Comparison of ENCODE assay signal across 18 cellular contexts in genomic region chr22:50483977-50484853, GRCh38. TPM values are rescaled to one million over a fixed set of nuclear protein-coding genes. Genes with fewer than 3 reads are reported as not detected.
A peak's percentile ranks its signal among the peaks of the same experiment; 100 is the strongest.
DNase-seq lines count a peak whose midpoint lies in the region; ATAC-seq and TF ChIP-seq lines count a peak whose summit lies in the region.
"Had no signal": no experiment of that assay in that cellular context is flagged by ENCODE, and none has a peak within 500 bp of the region (broad histone marks: within the 10 kb centered on the region; RNA-seq: fewer than 3 reads in every experiment).

No MANE protein-coding gene starts in this region.

- no peak overlapping the region for H3K27ac ChIP-seq in colonic mucosa
- H3K27ac ChIP-seq: SK-N-MC had no signal

- no peak for TF ChIP-seq CTCF in colonic mucosa (IDR thresholded peaks at IDR 0.05)

- no peak for ATAC-seq in GM18909 (IDR thresholded peaks at IDR 0.05; ENCODE audit: poor library complexity, unreplicated experiment)
- ATAC-seq: stimulated activated effector memory CD8-positive, alpha-beta T cell treated with anti-CD3 and anti-CD28 coated beads, Interleukin-12 subunit alpha, Interleukin-12 subunit beta, amount 100 ng/mL, for 72 hours had no signal

- H3K36me3 ChIP-seq in colonic mucosa (no peaks in the 10 kb centered on the region), mucosa of stomach (ENCODE audit: control insufficient read depth, insufficient read depth, low read length) (no peaks in the 10 kb centered on the region)
- H3K36me3 ChIP-seq: HAP-1 had no signal

- H3K9me3 ChIP-seq in colonic mucosa = no peaks in the 10 kb centered on the region
- no peaks in the 10 kb centered on the region for H3K9me3 ChIP-seq in mucosa of stomach (ENCODE audit: control insufficient read depth, low read length)
- H3K9me3 ChIP-seq: HAP-1 had no signal

- in situ Hi-C loops in ACHN (cut with HindIII; ENCODE audit: low pct_ligation_motif_present, low pct_unique_long_range_greater_than_20kb, low sequenced_read_pairs) = no loop called here

- peak overlapping the region in 1 of 2 donors; percentile 44 for H3K9ac ChIP-seq in colonic mucosa (ENCODE audit: low read depth in 2 of 2, low read length in 2 of 2)
- H3K9ac ChIP-seq in mucosa of stomach (ENCODE audit: low read length) = peak overlapping the region; percentile 17

- H3K4me3 ChIP-seq in colonic mucosa (no peak overlapping the region), mucosa of stomach (ENCODE audit: low read length) (no peak overlapping the region)
- H3K4me3 ChIP-seq: HAP-1, SK-N-MC had no signal

- intact Hi-C loops in colonic mucosa (cut with DNase I) = no loop called here
- intact Hi-C loops in posterior cingulate gyrus (cut with DNase I) = no loop called here

- H3K4me1 ChIP-seq in colonic mucosa (peaks cover 15% of the 10 kb centered on the region), mucosa of stomach (ENCODE audit: control insufficient read depth, insufficient read depth, low read length) (peaks cover 28% of the 10 kb centered on the region)
- H3K4me1 ChIP-seq: HAP-1 had no signal

- DNase-seq in ACHN (peak; percentile 14), HK-2 (ENCODE audit: unreplicated experiment) (peak; percentile 53), colonic mucosa (peak; percentile 69), posterior cingulate gyrus (no peak), NOMO-1 treated with dmso at 0.1 percent for 144 hours (lab: John Stamatoyannopoulos, UW; ENCODE audit: unreplicated experiment) (no peak), GF-D8 (lab: John Stamatoyannopoulos, UW) (no peak)
- DNase-seq: activated CD4-positive, alpha-beta T cell treated with anti-CD3 and anti-CD28 coated beads for 1 hour; activated naive CD8-positive, alpha-beta T cell treated with anti-CD3 and anti-CD28 coated beads for 36 hours; CD8-positive, alpha-beta memory T cell; NCI-H1105; NCI-H510A treated with DMSO at 0.1 percent for 48 hours had no signal

- H3K27me3 ChIP-seq in colonic mucosa (peaks cover 27% of the 10 kb centered on the region), mucosa of stomach (ENCODE audit: control insufficient read depth, insufficient read depth, low read length) (peaks cover 42% of the 10 kb centered on the region)

RNA-seq across cellular contexts. Expression of gene MIOX, which starts 2.4 kb away (rescaled TPM):
- total RNA-seq in colonic mucosa = not detected
- total RNA-seq: cerebellum, liver had no signal

RNA-seq across cellular contexts. Expression of gene ADM2, which starts 2.9 kb away (rescaled TPM):
- total RNA-seq in colonic mucosa = 1 to 10 TPM; 4.4 to 5.1 TPM

RNA-seq across cellular contexts. Expression of gene SBF1, which starts 9.4 kb away (rescaled TPM):
- 100 to 1,000 TPM in 1 of 2 donors, 10 to 100 TPM in 1; 68.3 to 101 TPM for total RNA-seq in colonic mucosa

RNA-seq across cellular contexts. Expression of gene LMF2, which starts 23.3 kb away (rescaled TPM):
- total RNA-seq in colonic mucosa = 10 to 100 TPM; 51.1 to 60.0 TPM

RNA-seq across cellular contexts. Expression of gene NCAPH2, which starts 23.8 kb away (rescaled TPM):
- total RNA-seq in colonic mucosa = 10 to 100 TPM; 27.4 to 71.5 TPM

Comparison
In these comparisons a context has a peak if more than half of its experiments do, and no peak if none do; other contexts are left out.
1. DNase-seq: peak in ACHN (single experiment), HK-2 (single experiment) and colonic mucosa (single experiment); none in posterior cingulate gyrus (0 of 10), NOMO-1 treated with dmso at 0.1 percent for 144 hours (single experiment) and GF-D8 (single experiment).